ENCODE assay signal across 8 cellular contexts in the genomic region with DNA sequence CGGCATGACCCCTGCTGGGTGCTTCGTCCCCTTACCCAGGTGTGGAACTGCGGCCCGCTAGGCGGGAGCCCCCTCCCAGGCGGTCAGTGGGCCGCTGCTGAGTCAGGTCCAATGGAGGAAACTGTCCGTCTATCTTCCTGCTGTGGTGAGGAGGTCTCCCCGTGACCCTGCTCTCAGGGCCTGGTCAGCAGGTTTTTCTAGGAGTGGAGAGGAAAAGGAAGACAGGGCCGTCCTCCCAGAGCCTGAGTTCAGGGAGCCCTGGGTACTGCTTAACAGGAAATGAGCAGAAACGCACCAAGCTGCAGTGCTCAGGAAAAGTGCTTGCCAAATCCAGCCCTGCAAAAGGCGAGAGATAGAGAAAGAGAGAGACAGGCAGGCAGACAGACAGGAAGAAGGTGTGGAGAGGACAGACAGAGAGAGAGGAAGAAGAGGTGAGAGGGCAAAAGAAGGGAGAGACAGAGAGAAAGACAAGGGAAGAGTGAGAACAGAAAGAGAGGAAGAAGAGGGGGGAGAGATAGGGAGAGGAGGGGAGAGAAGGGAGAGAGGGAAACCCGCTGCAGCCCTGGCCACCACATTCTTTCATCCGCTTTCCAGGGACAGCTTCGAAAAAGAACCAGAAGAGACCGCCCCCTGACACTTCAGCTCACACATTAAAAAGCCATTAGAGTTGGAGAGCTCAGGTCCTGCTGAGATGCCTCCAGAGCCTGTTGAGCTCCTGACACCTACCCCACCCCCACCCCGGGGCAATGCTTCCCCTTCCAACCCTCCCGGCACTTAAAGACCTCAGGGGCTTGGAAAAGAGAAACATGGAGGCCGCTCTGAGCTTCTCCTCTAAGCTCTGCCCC. TPM values are rescaled to one million over a fixed set of nuclear protein-coding genes. Genes with fewer than 3 reads are reported as not detected.
DNase-seq lines count a peak whose midpoint lies in the region; ATAC-seq and TF ChIP-seq lines count a peak whose summit lies in the region.

No MANE protein-coding gene starts in this region.

- no peaks in the 10 kb centered on the region for H3K9me3 ChIP-seq in lung (ENCODE audit: control insufficient read depth in 2 of 2, insufficient read depth in 1 of 2, low read length in 1 of 2)
- no peaks in the 10 kb centered on the region for H3K9me3 ChIP-seq in transverse colon

- CTCF ChIA-PET in activated CD4-positive, alpha-beta T cell treated with anti-CD3 and anti-CD28 coated beads, Interleukin-2, amount 10 ng/mL, durations not matched to agents 7 days and 5 days (lab: Charles Lee), result interaction anchor here (2.3 kb wide), 1 partner anchor 11 kb away, joined by 17 read pairs; a partner anchor contains a TSS

- no peak for DNase-seq in activated CD4-positive, alpha-beta T cell treated with anti-CD3 and anti-CD28 coated beads, Interleukin-2, amount 10 ng/mL, durations not matched to agents 7 days and 5 days
- DNase-seq in activated CD4-positive, alpha-beta T cell treated with anti-CD3 and anti-CD28 coated beads for 1 hour, result no peak
- DNase-seq in central memory CD8-positive, alpha-beta T cell (ENCODE audit: low spot score in 2 of 2), result no peak
- DNase-seq in lung (ENCODE audit: low spot score) (no peak), transverse colon (peak; percentile 30), OCI-M1 (lab: John Stamatoyannopoulos, UW) (no peak), HuH-7 (ENCODE audit: low spot score) (no peak)

- no peak for ATAC-seq in central memory CD8-positive, alpha-beta T cell (replicated peaks; ENCODE audit: extremely low read depth, poor library complexity, severe bottlenecking)
- ATAC-seq in lung (ENCODE audit: insufficient read depth, low FRiP score) (no peak), HG03159 (IDR thresholded peaks at IDR 0.05; ENCODE audit: unreplicated experiment) (no peak)

- H3K4me3 ChIP-seq in lung (no peak overlapping the region), transverse colon (no peak overlapping the region)

- H3K27ac ChIP-seq in lung (ENCODE audit: low read depth in 1 of 2, low read length in 1 of 2) (peak overlapping the region; percentile 39 to 78), transverse colon (peak overlapping the region; percentile 64 to 76 (median 70))

- WGBS in lung, 2 donors, result 19 to 25% methylated on average over 19 of the region's 19 CpGs
- 32 to 66% methylated on average over 4 to 19 of the region's 19 CpGs for WGBS in transverse colon (ENCODE audit: low coverage in 1 of 2), 2 donors

- TF ChIP-seq CTCF in lung (IDR thresholded peaks at IDR 0.05; ENCODE audit: control extremely low read depth, extremely low read depth) (no peak), transverse colon (IDR thresholded peaks at IDR 0.05) (no peak)

- no peak for TF ChIP-seq EP300 in transverse colon (IDR thresholded peaks at IDR 0.05; ENCODE audit: low read depth)

- H3K36me3 ChIP-seq in lung (ENCODE audit: control insufficient read depth in 2 of 2, insufficient read depth in 2 of 2, low read length in 2 of 2), result peaks cover 0 to 12% of the 10 kb centered on the region in 2 donors
- peaks cover 0 to 6% (median 0%) of the 10 kb centered on the region in 4 donors for H3K36me3 ChIP-seq in transverse colon

- POLR2A ChIA-PET in activated CD4-positive, alpha-beta T cell treated with anti-CD3 and anti-CD28 coated beads, Interleukin-2, amount 10 ng/mL, durations not matched to agents 7 days and 5 days (lab: Charles Lee), result no interaction called here

- peaks cover 55% of the 10 kb centered on the region for H3K4me1 Mint-ChIP-seq in activated CD4-positive, alpha-beta T cell treated with anti-CD3 and anti-CD28 coated beads, Interleukin-2, amount 10 ng/mL, durations not matched to agents 7 days and 5 days
- H3K4me1 Mint-ChIP-seq in central memory CD8-positive, alpha-beta T cell, result peaks cover 32% of the 10 kb centered on the region

- H3K4me1 ChIP-seq in lung (ENCODE audit: control insufficient read depth in 2 of 2, insufficient read depth in 2 of 2, low read length in 2 of 2) (peaks cover 10 to 37% of the 10 kb centered on the region in 2 donors), transverse colon (peaks cover 23 to 71% (median 42%) of the 10 kb centered on the region in 4 donors)

- no peaks in the 10 kb centered on the region for H3K27me3 Mint-ChIP-seq in activated CD4-positive, alpha-beta T cell treated with anti-CD3 and anti-CD28 coated beads, Interleukin-2, amount 10 ng/mL, durations not matched to agents 7 days and 5 days
- no peaks in the 10 kb centered on the region for H3K27me3 Mint-ChIP-seq in central memory CD8-positive, alpha-beta T cell

- in situ Hi-C loops in transverse colon (cut with MboI; ENCODE audit: low pct_ligation_motif_present in 1 of 4, low pct_unique_long_range_greater_than_20kb in 1 of 4, low sequenced_read_pairs in 3 of 4), result no loop called here

- no peak for TF ChIP-seq POLR2A in transverse colon (IDR thresholded peaks at IDR 0.05)

- no peaks in the 10 kb centered on the region for H3K9me3 Mint-ChIP-seq in activated CD4-positive, alpha-beta T cell treated with anti-CD3 and anti-CD28 coated beads, Interleukin-2, amount 10 ng/mL, durations not matched to agents 7 days and 5 days
- no peaks in the 10 kb centered on the region for H3K9me3 Mint-ChIP-seq in central memory CD8-positive, alpha-beta T cell

- peak overlapping the region; percentile 78 for H3K27ac Mint-ChIP-seq in activated CD4-positive, alpha-beta T cell treated with anti-CD3 and anti-CD28 coated beads, Interleukin-2, amount 10 ng/mL, durations not matched to agents 7 days and 5 days
- peak overlapping the region; percentile 60 for H3K27ac Mint-ChIP-seq in central memory CD8-positive, alpha-beta T cell (ENCODE audit: low read depth)

- intact Hi-C loops in transverse colon (cut with DNase I; ENCODE audit: low total_unique reads), result no loop called here

- H3K27me3 ChIP-seq in lung (ENCODE audit: control insufficient read depth, insufficient read depth), result no peaks in the 10 kb centered on the region
- H3K27me3 ChIP-seq in transverse colon, result no peaks in the 10 kb centered on the region

- peaks cover 24% of the 10 kb centered on the region for H3K36me3 Mint-ChIP-seq in activated CD4-positive, alpha-beta T cell treated with anti-CD3 and anti-CD28 coated beads, Interleukin-2, amount 10 ng/mL, durations not matched to agents 7 days and 5 days (ENCODE audit: low read depth)
- peaks cover 14% of the 10 kb centered on the region for H3K36me3 Mint-ChIP-seq in central memory CD8-positive, alpha-beta T cell (ENCODE audit: insufficient read depth)

- H3K4me3 Mint-ChIP-seq in activated CD4-positive, alpha-beta T cell treated with anti-CD3 and anti-CD28 coated beads, Interleukin-2, amount 10 ng/mL, durations not matched to agents 7 days and 5 days, result peak overlapping the region; percentile 2
- H3K4me3 Mint-ChIP-seq in central memory CD8-positive, alpha-beta T cell, result peak overlapping the region; percentile 33

RNA-seq across cellular contexts. Expression of a gene that starts 10.1 kb away (rescaled TPM):
- total RNA-seq in activated CD4-positive, alpha-beta T cell treated with anti-CD3 and anti-CD28 coated beads, Interleukin-2, amount 10 ng/mL, durations not matched to agents 7 days and 5 days, result 10 to 100 TPM; 67.7 to 68.2 TPM
- total RNA-seq in lung, result 10 to 100 TPM; 30.6 to 68.6 TPM
- polyA plus RNA-seq in lung, result 10 to 100 TPM; 53.1 to 65.4 TPM
- total RNA-seq in transverse colon, result 10 to 100 TPM; 16.5 to 63.2 (median 34.2) TPM

RNA-seq across cellular contexts. Expression of a gene that starts 12.2 kb away (rescaled TPM):
- total RNA-seq in activated CD4-positive, alpha-beta T cell treated with anti-CD3 and anti-CD28 coated beads, Interleukin-2, amount 10 ng/mL, durations not matched to agents 7 days and 5 days, result 10 to 100 TPM; 77.1 to 83.7 TPM
- total RNA-seq in lung (10 to 100 TPM in 1 of 2 donors, 1 to 10 TPM in 1; 10.0 to 16.7 TPM), transverse colon (10 to 100 TPM in 2 of 4 donors, 1 to 10 TPM in 2; 8.5 to 28.9 (median 11.1) TPM)
- polyA plus RNA-seq in lung, result 1 to 10 TPM; 6.8 to 7.4 TPM

RNA-seq across cellular contexts. Expression of a gene that starts 46.9 kb away (rescaled TPM):
- total RNA-seq in activated CD4-positive, alpha-beta T cell treated with anti-CD3 and anti-CD28 coated beads, Interleukin-2, amount 10 ng/mL, durations not matched to agents 7 days and 5 days, result 10 to 100 TPM; 21.2 to 28.1 TPM
- 10 to 100 TPM in 1 of 2 donors, 1 to 10 TPM in 1; 9.1 to 30.5 TPM for total RNA-seq in lung
- polyA plus RNA-seq in lung, result 10 to 100 TPM; 18.7 to 32.3 TPM
- 10 to 100 TPM; 16.5 to 96.5 (median 33.7) TPM for total RNA-seq in transverse colon

RNA-seq across cellular contexts. Expression of a gene that starts 51.6 kb away (rescaled TPM):
- total RNA-seq in activated CD4-positive, alpha-beta T cell treated with anti-CD3 and anti-CD28 coated beads, Interleukin-2, amount 10 ng/mL, durations not matched to agents 7 days and 5 days, result 10 to 100 TPM; 10.4 to 11.9 TPM
- total RNA-seq in lung (10 to 100 TPM; 24.4 to 30.0 TPM), transverse colon (100 to 1,000 TPM; 146 to 680 (median 245) TPM)
- 10 to 100 TPM; 24.6 to 32.6 TPM for polyA plus RNA-seq in lung
